Comparison of ENCODE assay signal across 21 cellular contexts in the genomic region with DNA sequence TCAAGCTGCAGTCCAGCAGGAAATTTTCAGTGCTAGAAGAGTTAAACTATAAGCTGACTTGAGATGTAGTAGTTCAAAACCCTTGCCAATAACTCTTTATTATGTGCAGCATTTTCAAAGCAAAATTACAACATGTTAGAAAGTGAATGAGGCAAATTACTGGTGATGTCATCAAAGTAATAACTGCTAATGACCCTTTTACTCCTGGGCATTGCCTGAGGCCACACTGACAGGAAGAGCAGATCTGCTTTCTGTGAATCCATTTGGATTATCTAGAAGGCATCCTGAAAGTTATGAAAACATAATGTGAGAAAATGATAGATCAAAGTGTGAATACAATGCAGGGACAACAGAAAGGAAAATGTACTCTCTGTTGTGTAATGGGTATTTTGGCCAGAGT.
DNase-seq lines count a peak whose midpoint lies in the region; ATAC-seq, FAIRE-seq and TF ChIP-seq lines count a peak whose summit lies in the region.
"Had no signal": no experiment of that assay in that cellular context is flagged by ENCODE, and none has a peak within 500 bp of the region (broad histone marks: within the 10 kb centered on the region; RNA-seq: fewer than 3 reads in every experiment).

No MANE protein-coding gene starts in this region.

- H3K27me3 ChIP-seq in HepG2 (ENCODE audit: control insufficient read depth in 1 of 2, insufficient read depth in 2 of 2, low read length in 2 of 2) (no peaks in the 10 kb centered on the region), right lobe of liver (no peaks in the 10 kb centered on the region), K562 (ENCODE audit: control insufficient read depth in 2 of 2, insufficient read depth in 2 of 2, low read length in 2 of 2) (no peaks in the 10 kb centered on the region)
- H3K27me3 ChIP-seq: SJSA1 had no signal

- BruUV-seq in HepG2 (replicated peaks; lab: Mats Ljungman, UMichigan) (no TSS peak), K562 (replicated peaks; lab: Mats Ljungman, UMichigan) (no TSS peak)

- H4K20me1 ChIP-seq in HepG2 (ENCODE audit: insufficient read depth, low read length) (no peaks in the 10 kb centered on the region), K562 (replicated peaks; ENCODE audit: control insufficient read depth, insufficient read depth, low read length) (no peaks in the 10 kb centered on the region)

- in situ Hi-C loops in HepG2 (cut with HindIII; ENCODE audit: extremely low pct_ligation_motif_present, low pct_unique_long_range_greater_than_20kb): no loop called here
- in situ Hi-C loops in K562 (cut with MboI): no loop called here
- in situ Hi-C loops in KBM-7 (cut with MboI; ENCODE audit: low pct_unique_long_range_greater_than_20kb, low sequenced_read_pairs): no loop called here

- H3K9me3 ChIP-seq in HepG2 (ENCODE audit: low read length) (no peaks in the 10 kb centered on the region), right lobe of liver (no peaks in the 10 kb centered on the region), K562 (replicated peaks; ENCODE audit: control insufficient read depth, insufficient read depth, low read depth, low read length) (no peaks in the 10 kb centered on the region)
- H3K9me3 ChIP-seq: SJSA1 had no signal

- no peak for FAIRE-seq in HepG2 (lab: Jason Lieb, UNC)
- FAIRE-seq in K562 (lab: Jason Lieb, UNC): no peak

- H3K9me1 ChIP-seq in K562 (ENCODE audit: control insufficient read depth, insufficient read depth, low read length): no peaks in the 10 kb centered on the region

- TF ChIP-seq EP300 in HepG2 (IDR thresholded peaks at IDR 0.05; ENCODE audit: low read depth in 2 of 2, low read length in 2 of 2) (no peak), HepG2 (CRISPR knock-in tag; IDR thresholded peaks at IDR 0.05; ENCODE audit: borderline replicate concordance) (no peak), K562 (IDR thresholded peaks at IDR 0.05; ENCODE audit: low read length) (no peak)

- intact Hi-C loops in HepG2 (cut with micrococcal nuclease; ENCODE audit: unreplicated experiment): no loop called here
- intact Hi-C loops in right lobe of liver (cut with DNase I): no loop called here
- intact Hi-C loops in K562 (cut with micrococcal nuclease): no loop called here

- H3K4me1 ChIP-seq in HepG2 (ENCODE audit: insufficient read depth, low read length): no peaks in the 10 kb centered on the region
- no peaks in the 10 kb centered on the region for H3K4me1 ChIP-seq in right lobe of liver
- H3K4me1 ChIP-seq in K562 (replicated peaks in 1 of 2; ENCODE audit: control insufficient read depth in 2 of 2, insufficient read depth in 2 of 2, low read length in 2 of 2): no peaks in the 10 kb centered on the region
- H3K4me1 ChIP-seq: SJSA1 had no signal

- TF ChIP-seq CTCF in HepG2 (CRISPR knock-in tag; IDR thresholded peaks at IDR 0.05) (no peak), right lobe of liver (IDR thresholded peaks at IDR 0.05) (no peak), K562 (IDR thresholded peaks at IDR 0.05 in 2 of 3, conservative IDR thresholded peaks at IDR 0.05 in 1 of 3; ENCODE audit: insufficient read depth in 2 of 3, low read depth in 1 of 3, low read length in 3 of 3) (no peak)

- POLR2A ChIA-PET in HepG2 (lab: Yijun Ruan, JAX): no interaction called here
- POLR2A ChIA-PET in K562 (lab: Yijun Ruan, JAX): interaction anchor here (1.2 kb wide), 1 partner anchor 9 kb away, joined by 3 read pairs; no protein-coding TSS in a partner anchor

- ATAC-seq in HepG2 (no peak), right lobe of liver (no peak), K562 (no peak), HG03439 (IDR thresholded peaks at IDR 0.05; ENCODE audit: unreplicated experiment) (no peak)
- ATAC-seq: HCT116 had no signal

- H3K4me3 ChIP-seq in HepG2 (replicated peaks in 1 of 3; ENCODE audit: insufficient read depth in 1 of 3, low read depth in 2 of 3, low read length in 3 of 3): no peak overlapping the region
- no peak overlapping the region for H3K4me3 ChIP-seq in right lobe of liver
- H3K4me3 ChIP-seq in K562: no peak overlapping the region
- H3K4me3 ChIP-seq: SJSA1 had no signal

- H3K36me3 ChIP-seq in HepG2 (replicated peaks in 1 of 2; ENCODE audit: control insufficient read depth in 1 of 2, insufficient read depth in 2 of 2, low read length in 2 of 2) (no peaks in the 10 kb centered on the region), right lobe of liver (no peaks in the 10 kb centered on the region), K562 (ENCODE audit: control insufficient read depth, insufficient read depth, low read length) (no peaks in the 10 kb centered on the region)
- H3K36me3 ChIP-seq: SJSA1 had no signal

- no peak for TF ChIP-seq RAD21 in HepG2 (CRISPR knock-in tag; IDR thresholded peaks at IDR 0.05)
- TF ChIP-seq RAD21 in K562 (CRISPR knock-in tag; conservative IDR thresholded peaks at IDR 0.05 in 1 of 2, IDR thresholded peaks at IDR 0.05 in 1 of 2): no peak

- H2AFZ ChIP-seq in HepG2 (ENCODE audit: low read length) (no peak overlapping the region), K562 (ENCODE audit: low read depth, low read length) (no peak overlapping the region)

- no peak overlapping the region for H3K4me2 ChIP-seq in HepG2 (ENCODE audit: low read depth, low read length)
- no peak overlapping the region for H3K4me2 ChIP-seq in K562 (ENCODE audit: insufficient read depth, low read length)

- TF ChIP-seq POLR2A in HepG2 (IDR thresholded peaks at IDR 0.05; ENCODE audit: insufficient read depth in 1 of 2, low read depth in 2 of 2, low read length in 2 of 2) (no peak), right lobe of liver (IDR thresholded peaks at IDR 0.05) (no peak), K562 (conservative IDR thresholded peaks at IDR 0.05) (no peak)

- H3K9ac ChIP-seq in HepG2 (ENCODE audit: insufficient read depth, low read depth, low read length) (no peak overlapping the region), K562 (ENCODE audit: insufficient read depth in 1 of 2, low read depth in 2 of 2, low read length in 2 of 2) (no peak overlapping the region)

- H3K79me2 ChIP-seq in HepG2 (ENCODE audit: insufficient read depth, low read length) (no peaks in the 10 kb centered on the region), K562 (ENCODE audit: control insufficient read depth, insufficient read depth, low read length) (no peaks in the 10 kb centered on the region)

- H3K27ac ChIP-seq in HepG2 (ENCODE audit: extremely low read length, insufficient read depth, low read length): no peak overlapping the region
- no peak overlapping the region for H3K27ac ChIP-seq in right lobe of liver
- no peak overlapping the region for H3K27ac ChIP-seq in K562 (ENCODE audit: extremely low read depth, low read depth, low read length)
- H3K27ac ChIP-seq: SJSA1 had no signal

- DNase-seq in HepG2 (ENCODE audit: low spot score) (no peak), right lobe of liver (no peak), M059J (ENCODE audit: low read depth) (peak; percentile 13), K562 (ENCODE audit: extremely low read depth in 1 of 4, low spot score in 3 of 4) (no peak), nucleus accumbens (lab: John Stamatoyannopoulos, UW) (no peak), KBM-7 (no peak)
- DNase-seq: Calu3, DMS79 treated with DMSO at 0.1 percent for 48 hours, KG1, MM.1S, NCI-H1436 treated with DMSO at 0.1 percent for 48 hours, NCI-H187 treated with DMSO at 0.1 percent for 48 hours, NCI-H2171, NCI-H226, NCI-H510A, Right ventricle myocardium superior, RPMI8226, T-helper 9 cell had no signal

- CTCF ChIA-PET in HepG2 (lab: Yijun Ruan, JAX; ENCODE audit: low intra/inter-chr PET ratio, low total read pairs) (no interaction called here), K562 (lab: Yijun Ruan, JAX; ENCODE audit: low intra/inter-chr PET ratio) (no interaction called here)

TF ChIP-seq in HepG2, 621 proteins besides CTCF, POLR2A, EP300 and RAD21:
- TF ChIP-seq, protein P1, sequence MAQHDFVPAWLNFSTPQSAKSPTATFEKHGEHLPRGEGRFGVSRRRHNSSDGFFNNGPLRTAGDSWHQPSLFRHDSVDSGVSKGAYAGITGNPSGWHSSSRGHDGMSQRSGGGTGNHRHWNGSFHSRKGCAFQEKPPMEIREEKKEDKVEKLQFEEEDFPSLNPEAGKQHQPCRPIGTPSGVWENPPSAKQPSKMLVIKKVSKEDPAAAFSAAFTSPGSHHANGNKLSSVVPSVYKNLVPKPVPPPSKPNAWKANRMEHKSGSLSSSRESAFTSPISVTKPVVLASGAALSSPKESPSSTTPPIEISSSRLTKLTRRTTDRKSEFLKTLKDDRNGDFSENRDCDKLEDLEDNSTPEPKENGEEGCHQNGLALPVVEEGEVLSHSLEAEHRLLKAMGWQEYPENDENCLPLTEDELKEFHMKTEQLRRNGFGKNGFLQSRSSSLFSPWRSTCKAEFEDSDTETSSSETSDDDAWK (CRISPR knock-in tag; IDR thresholded peaks at IDR 0.05): no peak
- TF ChIP-seq ZNF598 (CRISPR knock-in tag; IDR thresholded peaks at IDR 0.05; ENCODE audit: borderline replicate concordance) (no peak), ATF7 (IDR thresholded peaks at IDR 0.05) (peak; percentile 91), ATF7 (CRISPR knock-in tag; IDR thresholded peaks at IDR 0.05) (no peak), CREB1 (IDR thresholded peaks at IDR 0.05) (peak; percentile 55), CREB1 (CRISPR knock-in tag; IDR thresholded peaks at IDR 0.05) (no peak)
TF ChIP-seq in HepG2: peak in this region for 2.

TF ChIP-seq in K562, 482 proteins besides CTCF, POLR2A, EP300 and RAD21:
- TF ChIP-seq, protein P2, sequence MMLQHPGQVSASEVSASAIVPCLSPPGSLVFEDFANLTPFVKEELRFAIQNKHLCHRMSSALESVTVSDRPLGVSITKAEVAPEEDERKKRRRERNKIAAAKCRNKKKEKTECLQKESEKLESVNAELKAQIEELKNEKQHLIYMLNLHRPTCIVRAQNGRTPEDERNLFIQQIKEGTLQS (IDR thresholded peaks at IDR 0.05): 0 out of 2 replicates have a peak, but pooled peaks have one; percentile 28
- TF ChIP-seq, protein P2 (CRISPR knock-in tag; conservative IDR thresholded peaks at IDR 0.05): no peak
- no peak for TF ChIP-seq CBFA2T3 (IDR thresholded peaks at IDR 0.05)
